20 cellular contexts compared by ENCODE assay signal in genomic region chr17:58410714-58411407, GRCh38.
"Had no signal": no experiment of that assay in that cellular context is flagged by ENCODE, and none has a peak within 500 bp of the region (broad histone marks: within the 10 kb centered on the region; RNA-seq: fewer than 3 reads in every experiment).

No MANE protein-coding gene starts in this region.

- H3K4me3 Mint-ChIP-seq: naive B cell; neural crest cell; stimulated activated naive CD8-positive, alpha-beta T cell treated with anti-CD3 and anti-CD28 coated beads, Interleukin-15, amount 100 ng/mL, for 72 hours had no signal

- H3K27me3 ChIP-seq: adrenal gland, breast epithelium, esophagus muscularis mucosa, right atrium auricular region, upper lobe of left lung had no signal

- H3K27ac Mint-ChIP-seq: activated naive CD4-positive, alpha-beta T cell treated with anti-CD3 and anti-CD28 coated beads, Interleukin-2, amount 50 U/mL, for 72 hours; activated T-cell treated with anti-CD3 and anti-CD28 coated beads, Interleukin-2, amount 50 U/mL, for 72 hours; stimulated activated naive CD8-positive, alpha-beta T cell treated with anti-CD3 and anti-CD28 coated beads, Interleukin-15, amount 100 ng/mL, for 72 hours had no signal

- ATAC-seq: activated naive CD4-positive, alpha-beta T cell treated with anti-CD3 and anti-CD28 coated beads, Interleukin-2, amount 50 U/mL, for 72 hours; activated T-cell treated with anti-CD3 and anti-CD28 coated beads, Interleukin-2, amount 50 U/mL, for 72 hours; left lobe of liver; stimulated activated naive CD8-positive, alpha-beta T cell treated with anti-CD3 and anti-CD28 coated beads, Interleukin-15, amount 100 ng/mL, for 72 hours had no signal

- H3K27ac ChIP-seq: esophagus muscularis mucosa, right atrium auricular region, suprapubic skin, upper lobe of left lung, WERI-Rb-1 had no signal

- H3K36me3 Mint-ChIP-seq: activated naive CD4-positive, alpha-beta T cell treated with anti-CD3 and anti-CD28 coated beads, Interleukin-2, amount 50 U/mL, for 72 hours; naive B cell had no signal

- DNase-seq: activated CD4-positive, alpha-beta T cell treated with anti-CD3 and anti-CD28 coated beads, Interleukin-2, amount 50 U/mL, for 4 hours; activated gamma-delta T cell; activated T-cell treated with anti-CD3 and anti-CD28 coated beads, Interleukin-2, amount 50 U/mL, for 72 hours; adrenal gland; effector CD8-positive, alpha-beta T cell; kidney; naive B cell; stimulated activated CD4-positive, alpha-beta T cell treated with anti-CD3 and anti-CD28 coated beads, Interleukin-15, amount 100 ng/mL, for 24 hours; stimulated activated CD4-positive, alpha-beta T cell treated with anti-CD3 and anti-CD28 coated beads, Interleukin-2, amount 100 ng/mL, for 48 hours; stimulated activated naive CD8-positive, alpha-beta T cell treated with anti-CD3 and anti-CD28 coated beads, Interleukin-15, amount 100 ng/mL, for 72 hours; upper lobe of left lung; WERI-Rb-1 had no signal

- H3K9me3 Mint-ChIP-seq: activated naive CD4-positive, alpha-beta T cell treated with anti-CD3 and anti-CD28 coated beads, Interleukin-2, amount 50 U/mL, for 72 hours; activated T-cell treated with anti-CD3 and anti-CD28 coated beads, Interleukin-2, amount 50 U/mL, for 72 hours; naive B cell; neural crest cell; stimulated activated naive CD8-positive, alpha-beta T cell treated with anti-CD3 and anti-CD28 coated beads, Interleukin-15, amount 100 ng/mL, for 72 hours had no signal

- H3K4me1 Mint-ChIP-seq: naive B cell had no signal

- H3K27me3 Mint-ChIP-seq: naive B cell; stimulated activated naive CD8-positive, alpha-beta T cell treated with anti-CD3 and anti-CD28 coated beads, Interleukin-15, amount 100 ng/mL, for 72 hours had no signal

- H3K4me1 ChIP-seq: breast epithelium, esophagus muscularis mucosa, prostate gland, right atrium auricular region, upper lobe of left lung had no signal
